ENCODE assay signal across 1 cellular context in genomic region chr2:66691199-66691975, GRCh38.
TF ChIP-seq lines count a peak whose summit lies in the region.

No MANE protein-coding gene starts in this region.

TF ChIP-seq in IMR-90, 13 proteins besides CTCF, POLR2A, EP300 and RAD21 (continued from another document):
- no peak for TF ChIP-seq ELK1 (IDR thresholded peaks at IDR 0.05; ENCODE audit: borderline replicate concordance, low read depth, low read length)
- no peak for TF ChIP-seq USF2 (IDR thresholded peaks at IDR 0.05; ENCODE audit: low read depth, low read length)
- TF ChIP-seq FOS (IDR thresholded peaks at IDR 0.05; ENCODE audit: low read depth, low read length) = no peak
- TF ChIP-seq RFX5 (IDR thresholded peaks at IDR 0.05; ENCODE audit: low read depth, low read length) = no peak
- no peak for TF ChIP-seq MAFK (IDR thresholded peaks at IDR 0.05; ENCODE audit: low read depth, low read length)
- no peak for TF ChIP-seq MAZ (IDR thresholded peaks at IDR 0.05; ENCODE audit: borderline replicate concordance, low read depth, low read length)
- no peak for TF ChIP-seq RCOR1 (IDR thresholded peaks at IDR 0.05; ENCODE audit: insufficient replicate concordance, low read length)
- TF ChIP-seq MXI1 (IDR thresholded peaks at IDR 0.05; ENCODE audit: borderline replicate concordance, low read depth, low read length) = no peak
- no peak for TF ChIP-seq BHLHE40 (IDR thresholded peaks at IDR 0.05; ENCODE audit: low read depth, low read length)
